In the genomic region with DNA sequence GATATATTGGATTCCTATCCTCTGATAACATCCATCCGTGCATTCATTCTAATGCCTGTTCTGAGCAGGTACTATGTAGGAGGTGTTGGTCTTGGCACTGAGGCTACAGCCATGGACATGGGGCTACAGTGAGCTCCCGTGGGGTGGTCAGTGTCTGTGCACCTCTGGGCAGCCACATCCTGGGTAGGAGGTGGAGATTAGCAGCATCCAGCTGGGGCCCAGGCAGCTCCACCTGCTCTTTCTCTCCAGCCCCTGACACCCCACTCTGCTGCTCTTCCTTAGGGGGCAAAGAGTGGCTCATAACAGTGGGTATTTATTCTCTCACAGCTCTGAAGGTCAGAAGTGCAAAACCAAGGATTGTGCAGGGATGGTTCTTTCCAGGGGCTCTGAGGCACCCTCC, we compare ENCODE assay signal across 27 cellular contexts.
"Had no signal": no experiment of that assay in that cellular context is flagged by ENCODE, and none has a peak within 500 bp of the region (broad histone marks: within the 10 kb centered on the region; RNA-seq: fewer than 3 reads in every experiment).

No MANE protein-coding gene starts in this region.

- H3K27ac ChIP-seq: neural progenitor cell, pancreas, prostate gland, right atrium auricular region, right lobe of liver, sigmoid colon, suprapubic skin, testis, tibial artery, transverse colon, upper lobe of right lung, uterus had no signal

- H3K36me3 ChIP-seq: neural progenitor cell, pancreas, prostate gland, right atrium auricular region, right lobe of liver, sigmoid colon, suprapubic skin, tibial artery, transverse colon, upper lobe of right lung, uterus had no signal

- H2AFZ ChIP-seq: neural progenitor cell had no signal

- H3K9ac ChIP-seq: neural progenitor cell had no signal

- H3K4me1 ChIP-seq: neural progenitor cell, pancreas, prostate gland, right atrium auricular region, right lobe of liver, sigmoid colon, suprapubic skin, tibial artery, transverse colon, upper lobe of right lung, uterus had no signal

- H3K27me3 ChIP-seq: neural progenitor cell, pancreas, right atrium auricular region, right lobe of liver, testis, transverse colon, upper lobe of right lung, uterus had no signal

- H3K9me3 ChIP-seq: pancreas, prostate gland, right lobe of liver, sigmoid colon, suprapubic skin, testis, upper lobe of right lung had no signal

- ATAC-seq: naive thymus-derived CD4-positive, alpha-beta T cell; natural killer cell; pancreas; right lobe of liver; stimulated activated memory B cell treated with anti-CD40 and anti-IgM and Interleukin-4, amounts not matched to agents 10 μg/mL and 1 μg/mL and 100 μg/mL, for 72 hours; stimulated activated naive CD8-positive, alpha-beta T cell treated with anti-CD3 and anti-CD28 coated beads, Interleukin-15, amount 100 ng/mL, for 72 hours; stimulated activated naive CD8-positive, alpha-beta T cell treated with anti-CD3 and anti-CD28 coated beads, Interleukin-15, Interleukin-2, amounts not matched to agents 100 U/mL and 50 U/mL, for 24 hours; upper lobe of right lung had no signal

- H3K4me2 ChIP-seq: neural progenitor cell had no signal

- H3K4me3 ChIP-seq: neural progenitor cell, pancreas, prostate gland, right atrium auricular region, right lobe of liver, sigmoid colon, suprapubic skin, testis, tibial artery, transverse colon, upper lobe of right lung, uterus had no signal

- DNase-seq: naive thymus-derived CD4-positive, alpha-beta T cell; natural killer cell; occipital lobe; pancreas; retina; right lobe of liver; sigmoid colon; small intestine; stimulated activated CD4-positive, alpha-beta T cell treated with anti-CD3 and anti-CD28 coated beads, Interleukin-12 subunit alpha, Interleukin-12 subunit beta, amount 100 ng/mL, for 4 hours; stimulated activated CD4-positive, alpha-beta T cell treated with anti-CD3 and anti-CD28 coated beads, Interleukin-1b, Interleukin-23, amount 100 ng/mL, for 48 hours; stimulated activated CD4-positive, alpha-beta T cell treated with anti-CD3 and anti-CD28 coated beads, Interleukin-4, amount 100 ng/mL, for 1 hour; stimulated activated CD4-positive, alpha-beta T cell treated with anti-CD3 and anti-CD28 coated beads, Interleukin-4, amount 100 ng/mL, for 4 hours; stimulated activated CD8-positive, alpha-beta memory T cell treated with anti-CD3 and anti-CD28 coated beads, Interleukin-4, amount 100 ng/mL, for 48 hours; stimulated activated naive CD4-positive, alpha-beta T cell; stimulated activated naive CD8-positive, alpha-beta T cell treated with anti-CD3 and anti-CD28 coated beads, Interleukin-15, amount 100 ng/mL, for 72 hours; stimulated activated naive CD8-positive, alpha-beta T cell treated with anti-CD3 and anti-CD28 coated beads, Interleukin-15, Interleukin-2, amounts not matched to agents 100 U/mL and 50 U/mL, for 24 hours; substantia nigra; testis; transverse colon; upper lobe of right lung; uterus had no signal
